15 cellular contexts compared by ENCODE assay signal in the genomic region with DNA sequence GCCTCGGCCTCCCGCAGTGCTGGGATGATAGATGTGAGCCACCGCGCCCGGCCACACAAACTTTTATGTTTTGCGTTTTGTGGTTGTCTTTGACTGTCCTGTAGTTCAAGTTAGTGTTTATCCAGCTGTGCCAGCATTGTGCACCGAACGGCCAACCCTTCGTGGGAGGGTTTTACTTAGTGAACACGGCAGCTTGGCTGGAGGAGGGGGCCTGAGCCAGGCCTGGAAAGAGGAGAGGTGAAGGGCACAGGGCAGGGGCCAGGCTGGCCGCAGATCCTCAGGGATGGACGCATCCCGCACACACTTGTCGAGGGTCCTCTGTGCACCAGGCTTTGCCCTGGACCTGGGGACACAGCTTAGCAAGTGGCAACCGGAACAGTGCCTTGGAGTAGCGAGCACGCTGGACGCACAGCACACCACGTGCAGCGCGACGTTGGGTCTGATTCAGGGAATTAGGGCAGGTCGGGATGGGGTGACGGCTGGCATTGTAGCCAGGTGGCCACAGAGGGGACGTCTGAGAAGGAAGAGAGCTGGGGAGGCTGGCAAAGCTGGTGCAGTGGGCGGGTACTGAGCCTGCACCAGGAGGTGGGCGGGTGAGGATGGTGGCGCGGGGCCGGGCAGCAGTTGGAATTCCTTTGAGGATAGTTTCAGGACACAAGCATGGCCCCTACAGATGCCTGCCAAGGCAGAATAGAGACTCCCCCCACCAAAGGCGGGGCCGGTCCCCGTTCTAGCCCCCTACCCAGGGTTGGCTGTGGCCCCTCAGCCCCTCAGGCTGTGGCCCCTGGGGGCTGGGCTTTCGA. TPM values are rescaled to one million over a fixed set of nuclear protein-coding genes. Genes with fewer than 3 reads are reported as not detected.
DNase-seq lines count a peak whose midpoint lies in the region; ATAC-seq and TF ChIP-seq lines count a peak whose summit lies in the region.
"Had no signal": no experiment of that assay in that cellular context is flagged by ENCODE, and none has a peak within 500 bp of the region (broad histone marks: within the 10 kb centered on the region; RNA-seq: fewer than 3 reads in every experiment).

No MANE protein-coding gene starts in this region.

- H2AFZ ChIP-seq in smooth muscle cell (ENCODE audit: low read depth), result no peak overlapping the region
- H2AFZ ChIP-seq: parathyroid adenoma had no signal

- WGBS in smooth muscle cell (ENCODE audit: low lambda C conversion rate), result 96% methylated on average over 34 of the region's 34 CpGs

- H3K27ac ChIP-seq in CD8-positive, alpha-beta T cell (ENCODE audit: low read depth, low read length), result no peak overlapping the region
- H3K27ac ChIP-seq in smooth muscle cell (ENCODE audit: low read depth), result no peak overlapping the region
- H3K27ac ChIP-seq: parathyroid adenoma, SK-N-MC had no signal

- no peak overlapping the region for H3K4me2 ChIP-seq in smooth muscle cell

- no peak overlapping the region for H3K9ac ChIP-seq in smooth muscle cell (ENCODE audit: low read depth)
- H3K9ac ChIP-seq: parathyroid adenoma had no signal

- ATAC-seq in CD8-positive, alpha-beta T cell, result no peak
- ATAC-seq in mucosa of descending colon, result no peak

- H3K4me3 ChIP-seq in BE2C (ENCODE audit: low read depth, low read length) (no peak overlapping the region), mucosa of descending colon (no peak overlapping the region), smooth muscle cell (no peak overlapping the region)
- H3K4me3 ChIP-seq in CD8-positive, alpha-beta T cell (ENCODE audit: low read depth, low read length), result no peak overlapping the region

- DNase-seq in BE2C (peak; percentile 8), mucosa of descending colon (peak; percentile 24 to 56 (median 34)), smooth muscle cell (lab: John Stamatoyannopoulos, UW; ENCODE audit: unreplicated experiment) (no peak), A172 (ENCODE audit: low spot score) (no peak), SIG-M5 (lab: John Stamatoyannopoulos, UW) (no peak), GM19240 (ENCODE audit: insufficient read length, low spot score) (no peak)
- no peak for DNase-seq in CD8-positive, alpha-beta T cell
- no peak for DNase-seq in activated CD4-positive, alpha-beta memory T cell treated with anti-CD3 and anti-CD28 coated beads for 36 hours
- DNase-seq: aorta, EL, KG1, NCI-H1417, NCI-H446 had no signal

- no peak for TF ChIP-seq CTCF in BE2C (IDR thresholded peaks at IDR 0.05; ENCODE audit: low read depth, low read length)
- no peak for TF ChIP-seq CTCF in CD8-positive, alpha-beta T cell (IDR thresholded peaks at IDR 0.05)
- TF ChIP-seq CTCF in mucosa of descending colon (IDR thresholded peaks at IDR 0.05), result no peak
- no peak for TF ChIP-seq CTCF in smooth muscle cell (IDR thresholded peaks at IDR 0.05; ENCODE audit: borderline replicate concordance, insufficient read depth, poor library complexity, severe bottlenecking)

- H3K27ac Mint-ChIP-seq in CD8-positive, alpha-beta T cell, result no peak overlapping the region
- no peak overlapping the region for H3K27ac Mint-ChIP-seq in activated CD4-positive, alpha-beta memory T cell treated with anti-CD3 and anti-CD28 coated beads for 36 hours

- H3K4me3 Mint-ChIP-seq in CD8-positive, alpha-beta T cell, result peak overlapping the region; percentile 47
- peak overlapping the region; percentile 17 for H3K4me3 Mint-ChIP-seq in activated CD4-positive, alpha-beta memory T cell treated with anti-CD3 and anti-CD28 coated beads for 36 hours

- H3K9me3 Mint-ChIP-seq in CD8-positive, alpha-beta T cell, result peaks cover 3% of the 10 kb centered on the region
- peaks cover 3% of the 10 kb centered on the region for H3K9me3 Mint-ChIP-seq in activated CD4-positive, alpha-beta memory T cell treated with anti-CD3 and anti-CD28 coated beads for 36 hours

- H3K4me1 Mint-ChIP-seq in CD8-positive, alpha-beta T cell (ENCODE audit: low read depth), result peaks cover 14% of the 10 kb centered on the region
- H3K4me1 Mint-ChIP-seq in activated CD4-positive, alpha-beta memory T cell treated with anti-CD3 and anti-CD28 coated beads for 36 hours (ENCODE audit: low read depth), result peaks cover 10% of the 10 kb centered on the region

- H4K20me1 ChIP-seq in smooth muscle cell (ENCODE audit: low read depth), result peaks cover 37% of the 10 kb centered on the region

- peaks cover 21% of the 10 kb centered on the region for H3K27me3 Mint-ChIP-seq in CD8-positive, alpha-beta T cell (ENCODE audit: low read depth)
- H3K27me3 Mint-ChIP-seq in activated CD4-positive, alpha-beta memory T cell treated with anti-CD3 and anti-CD28 coated beads for 36 hours, result peaks cover 14% of the 10 kb centered on the region

- H3K79me2 ChIP-seq in smooth muscle cell (ENCODE audit: low read depth), result no peaks in the 10 kb centered on the region
- H3K79me2 ChIP-seq: parathyroid adenoma had no signal

- intact Hi-C loops in CD8-positive, alpha-beta T cell (cut with DNase I, micrococcal nuclease), result loop anchor here in 1 of 2 experiments (10.0 kb wide), 1 partner anchor 335 kb away; no protein-coding TSS in a partner anchor
- intact Hi-C loops in activated CD4-positive, alpha-beta memory T cell treated with anti-CD3 and anti-CD28 coated beads for 36 hours (cut with micrococcal nuclease), result loop anchor here (5.0 kb wide), 1 partner anchor 182 kb away; the partner anchor contains the start of genes HRAS and LRRC56
- intact Hi-C loops in mucosa of descending colon (cut with DNase I, micrococcal nuclease), result loop anchor here (10.0 kb wide), 2 partner anchors 55 to 165 kb away; no protein-coding TSS in a partner anchor

- no peaks in the 10 kb centered on the region for H3K4me1 ChIP-seq in BE2C
- H3K4me1 ChIP-seq in CD8-positive, alpha-beta T cell (ENCODE audit: insufficient read depth, low read length), result peaks cover 21% of the 10 kb centered on the region
- H3K4me1 ChIP-seq in mucosa of descending colon (ENCODE audit: low read depth), result peaks cover 14% of the 10 kb centered on the region
- H3K4me1 ChIP-seq in smooth muscle cell (ENCODE audit: low read depth), result no peaks in the 10 kb centered on the region
- H3K4me1 ChIP-seq: parathyroid adenoma had no signal

- no peaks in the 10 kb centered on the region for H3K36me3 Mint-ChIP-seq in CD8-positive, alpha-beta T cell
- H3K36me3 Mint-ChIP-seq in activated CD4-positive, alpha-beta memory T cell treated with anti-CD3 and anti-CD28 coated beads for 36 hours, result no peaks in the 10 kb centered on the region

- H3K9me3 ChIP-seq in BE2C, result no peaks in the 10 kb centered on the region
- H3K9me3 ChIP-seq in CD8-positive, alpha-beta T cell (ENCODE audit: low read length), result no peaks in the 10 kb centered on the region
- no peaks in the 10 kb centered on the region for H3K9me3 ChIP-seq in mucosa of descending colon
- H3K9me3 ChIP-seq in smooth muscle cell (replicated peaks; ENCODE audit: low read depth), result no peaks in the 10 kb centered on the region

- H3K27me3 ChIP-seq in BE2C, result peaks cover 35% of the 10 kb centered on the region
- peaks cover 10% of the 10 kb centered on the region for H3K27me3 ChIP-seq in CD8-positive, alpha-beta T cell (ENCODE audit: insufficient read depth, low read length)
- peaks cover 3% of the 10 kb centered on the region for H3K27me3 ChIP-seq in smooth muscle cell (ENCODE audit: low read depth)

- CTCF ChIA-PET in CD8-positive, alpha-beta T cell (lab: Charles Lee), result interaction anchor here (0.9 to 1.5 kb wide), 3 partner anchors 8 to 164 kb away, joined by 3 read pairs; no protein-coding TSS in a partner anchor
- CTCF ChIA-PET in activated CD4-positive, alpha-beta memory T cell treated with anti-CD3 and anti-CD28 coated beads for 36 hours (lab: Charles Lee), result interaction anchor here (0.9 to 10.1 kb wide), 5 partner anchors 9 to 165 kb away, joined by 3 to 129 read pairs (median 4); no protein-coding TSS in a partner anchor

- no peaks in the 10 kb centered on the region for H3F3A ChIP-seq in smooth muscle cell (ENCODE audit: low read depth)

- H3K36me3 ChIP-seq in BE2C, result no peaks in the 10 kb centered on the region
- H3K36me3 ChIP-seq in CD8-positive, alpha-beta T cell (ENCODE audit: insufficient read depth, low read length), result no peaks in the 10 kb centered on the region
- H3K36me3 ChIP-seq in mucosa of descending colon (ENCODE audit: low read depth), result no peaks in the 10 kb centered on the region
- no peaks in the 10 kb centered on the region for H3K36me3 ChIP-seq in smooth muscle cell (ENCODE audit: low read depth)

- POLR2A ChIA-PET in CD8-positive, alpha-beta T cell (lab: Charles Lee), result no interaction called here
- POLR2A ChIA-PET in activated CD4-positive, alpha-beta memory T cell treated with anti-CD3 and anti-CD28 coated beads for 36 hours (lab: Charles Lee), result no interaction called here

RNA-seq across cellular contexts. Expression of gene EPS8L2, which starts 13.4 kb away (rescaled TPM):
- polyA plus RNA-seq in BE2C (2012; ENCODE audit: insufficient read depth, insufficient read length, low read depth), result 1.1 TPM
- total RNA-seq in CD8-positive, alpha-beta T cell, result 10 to 100 TPM in 1 of 2 experiments, 1 to 10 TPM in 1; 9.6 to 12.2 TPM
- total RNA-seq in activated CD4-positive, alpha-beta memory T cell treated with anti-CD3 and anti-CD28 coated beads for 36 hours, result 10 to 100 TPM; 12.4 to 12.6 TPM
- 100 to 1,000 TPM; 176 to 335 (median 253) TPM for total RNA-seq in mucosa of descending colon
- 47.9 and 74.9 TPM in 2 replicates for total RNA-seq in smooth muscle cell
- 37.7 and 133 TPM in 2 replicates for polyA plus RNA-seq in smooth muscle cell
- 64.9 and 108 TPM in 2 replicates for total RNA-seq in A172 (2014; rRNA removed; shearing (Covaris generic))

RNA-seq across cellular contexts. Expression of gene TMEM80, which starts 23.8 kb away (rescaled TPM):
- 11.7 TPM for polyA plus RNA-seq in BE2C (2012; ENCODE audit: insufficient read depth, insufficient read length, low read depth)
- 10 to 100 TPM; 24.8 to 25.2 TPM for total RNA-seq in CD8-positive, alpha-beta T cell
- total RNA-seq in activated CD4-positive, alpha-beta memory T cell treated with anti-CD3 and anti-CD28 coated beads for 36 hours, result 1 to 10 TPM; 9.5 to 9.8 TPM
- total RNA-seq in mucosa of descending colon (10 to 100 TPM; 31.6 to 43.1 (median 38.0) TPM), smooth muscle cell (5.5 and 9.0 TPM in 2 replicates)
- 14.3 and 24.3 TPM in 2 replicates for polyA plus RNA-seq in smooth muscle cell
- 17.1 and 17.9 TPM in 2 replicates for total RNA-seq in A172 (2014; rRNA removed; shearing (Covaris generic))

RNA-seq across cellular contexts. Expression of gene DEAF1, which starts 24.4 kb away (rescaled TPM):
- polyA plus RNA-seq in BE2C (2012; ENCODE audit: insufficient read depth, insufficient read length, low read depth), result 37.2 TPM
- total RNA-seq in CD8-positive, alpha-beta T cell, result 100 to 1,000 TPM; 131 to 139 TPM
- total RNA-seq in activated CD4-positive, alpha-beta memory T cell treated with anti-CD3 and anti-CD28 coated beads for 36 hours, result 10 to 100 TPM; 41.5 to 50.5 TPM
- 10 to 100 TPM; 25.1 to 35.7 (median 25.9) TPM for total RNA-seq in mucosa of descending colon
- total RNA-seq in smooth muscle cell, result 18.7 and 19.0 TPM in 2 replicates
- polyA plus RNA-seq in smooth muscle cell, result 39.2 and 61.5 TPM in 2 replicates
- 12.8 and 20.2 TPM in 2 replicates for total RNA-seq in A172 (2014; rRNA removed; shearing (Covaris generic))

RNA-seq across cellular contexts. Expression of gene TALDO1, which starts 27.8 kb away (rescaled TPM):
- 216 TPM for polyA plus RNA-seq in BE2C (2012; ENCODE audit: insufficient read depth, insufficient read length, low read depth)
- total RNA-seq in CD8-positive, alpha-beta T cell, result 10 to 100 TPM; 30.2 to 31.0 TPM
- 100 to 1,000 TPM; 284 to 296 TPM for total RNA-seq in activated CD4-positive, alpha-beta memory T cell treated with anti-CD3 and anti-CD28 coated beads for 36 hours
- total RNA-seq in mucosa of descending colon, result 100 to 1,000 TPM; 101 to 158 (median 128) TPM
- 100 and 103 TPM in 2 replicates for total RNA-seq in smooth muscle cell
- polyA plus RNA-seq in smooth muscle cell, result 155 and 158 TPM in 2 replicates
- 417 and 483 TPM in 2 replicates for total RNA-seq in A172 (2014; rRNA removed; shearing (Covaris generic))

RNA-seq across cellular contexts. Expression of gene GATD1, which starts 57.9 kb away (rescaled TPM):
- polyA plus RNA-seq in BE2C (2012; ENCODE audit: insufficient read depth, insufficient read length, low read depth), result 71.4 TPM
- total RNA-seq in CD8-positive, alpha-beta T cell, result 10 to 100 TPM; 21.2 to 22.6 TPM
- 10 to 100 TPM; 36.6 to 39.1 TPM for total RNA-seq in activated CD4-positive, alpha-beta memory T cell treated with anti-CD3 and anti-CD28 coated beads for 36 hours
- 10 to 100 TPM; 51.9 to 58.8 (median 57.4) TPM for total RNA-seq in mucosa of descending colon
- total RNA-seq in smooth muscle cell, result 12.9 and 18.5 TPM in 2 replicates
- 11.7 and 20.2 TPM in 2 replicates for polyA plus RNA-seq in smooth muscle cell
- total RNA-seq in A172 (2014; rRNA removed; shearing (Covaris generic)), result 33.7 and 42.7 TPM in 2 replicates

Comparison
In these comparisons a context has a peak if more than half of its experiments do, and no peak if none do; other contexts are left out.
1. DNase-seq: peak in BE2C (single experiment) and mucosa of descending colon (3 of 3); none in CD8-positive, alpha-beta T cell (0 of 7), activated CD4-positive, alpha-beta memory T cell treated with anti-CD3 and anti-CD28 coated beads for 36 hours (single experiment), smooth muscle cell (single experiment), A172 (single experiment), SIG-M5 (single experiment) and GM19240 (single experiment).